6 cellular contexts compared by ENCODE assay signal in the genomic region with DNA sequence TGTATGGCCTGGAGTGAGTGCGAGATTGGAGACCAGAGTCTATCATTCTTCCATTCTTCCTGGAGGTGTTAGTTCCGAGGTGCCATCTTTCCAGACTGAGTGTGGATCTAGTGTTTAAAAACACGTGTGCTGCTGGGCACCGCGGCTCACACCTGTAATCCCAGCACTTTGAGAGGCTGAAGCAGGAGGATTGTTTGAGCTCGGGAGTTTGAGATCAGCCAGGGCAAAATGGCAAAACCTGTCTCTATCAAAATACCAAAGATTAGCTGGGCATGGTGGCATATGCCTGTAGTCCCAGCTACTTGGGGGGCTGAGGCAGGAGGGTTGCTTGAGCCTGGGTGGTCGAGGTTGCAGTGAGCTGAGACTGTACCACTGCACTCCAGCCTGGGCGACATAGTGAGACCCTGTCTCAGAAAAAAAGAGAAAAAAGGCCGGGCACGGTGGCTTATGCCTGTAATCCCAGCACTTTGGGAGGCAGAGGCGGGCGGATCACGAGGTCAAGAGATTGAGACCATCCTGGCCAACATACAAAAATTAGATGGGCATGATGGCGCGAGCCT.
DNase-seq lines count a peak whose midpoint lies in the region; TF ChIP-seq lines count a peak whose summit lies in the region.
"Not testable (repeated sequence)": the region's sequence is repeated elsewhere in the genome, so short reads cannot be mapped to it uniquely, and the experiment has no call there.

No MANE protein-coding gene starts in this region.

- not testable (repeated sequence) for H3K4me1 ChIP-seq in Peyer's patch, spleen
- peaks cover 16% of the 10 kb centered on the region for H3K4me1 ChIP-seq in endodermal cell (ENCODE audit: control insufficient read depth, insufficient read depth, low read length)

- peaks cover 10% of the 10 kb centered on the region for H3K27me3 Mint-ChIP-seq in endodermal cell (ENCODE audit: insufficient read depth)

- not testable (repeated sequence) for TF ChIP-seq CTCF in Peyer's patch (IDR thresholded peaks at IDR 0.05); endodermal cell (conservative IDR thresholded peaks at IDR 0.05); spleen (IDR thresholded peaks at IDR 0.05 in 8 of 11, conservative IDR thresholded peaks at IDR 0.05 in 3 of 11)

- not testable (repeated sequence) for H3K36me3 ChIP-seq in Peyer's patch; endodermal cell (ENCODE audit: control insufficient read depth, insufficient read depth, low read length); spleen

- peaks cover 24% of the 10 kb centered on the region for H3K4me1 Mint-ChIP-seq in endodermal cell

- not testable (repeated sequence) for H3K27ac ChIP-seq in Peyer's patch; endodermal cell (ENCODE audit: low read depth, low read length); spleen

- 93 to 98% methylated on average over 9 to 15 of the region's 15 CpGs for WGBS in endodermal cell (ENCODE audit: insufficient coverage in 1 of 2, insufficient read length in 1 of 2), 2 experiments
- WGBS in spleen, 5 donors = 88 to 94% (median 94%) methylated on average over 15 of the region's 15 CpGs

- DNase-seq in Peyer's patch = peak in 2 of 3 donors; percentile 3 to 23
- DNase-seq in activated effector memory CD4-positive, alpha-beta T cell treated with anti-CD3 and anti-CD28 coated beads, Interleukin-2, amount 50 U/mL, for 16 hours = peak; percentile 30
- DNase-seq in endodermal cell = peak; percentile 24
- DNase-seq in mesenteric fat pad (ENCODE audit: low spot score) = peak; percentile 64
- DNase-seq in posterior vena cava (ENCODE audit: low spot score) = peak; percentile 51
- DNase-seq in spleen = peak; percentile 22

- H3K4me3 ChIP-seq in Peyer's patch; endodermal cell (ENCODE audit: low read length); spleen: not testable (repeated sequence)

- not testable (repeated sequence) for H3K27ac Mint-ChIP-seq in endodermal cell

- H3K9me3 ChIP-seq in Peyer's patch; endodermal cell (ENCODE audit: control insufficient read depth, low read length); spleen: not testable (repeated sequence)

- intact Hi-C loops in posterior vena cava (cut with DNase I); spleen (cut with DNase I; ENCODE audit: low total_unique reads): not testable (repeated sequence)

- H3K9me3 Mint-ChIP-seq in endodermal cell = not testable (repeated sequence)

- not testable (repeated sequence) for H3K4me3 Mint-ChIP-seq in endodermal cell

- not testable (repeated sequence) for H3K9ac ChIP-seq in endodermal cell (ENCODE audit: extremely low read depth, low read length, poor library complexity, severe bottlenecking)

- not testable (repeated sequence) for H3K27me3 ChIP-seq in Peyer's patch; spleen (replicated peaks in 1 of 7)
- H3K27me3 ChIP-seq in endodermal cell (ENCODE audit: control insufficient read depth, insufficient read depth, low read length, poor library complexity, severe bottlenecking) = peaks cover 43% of the 10 kb centered on the region

- not testable (repeated sequence) for H3K36me3 Mint-ChIP-seq in endodermal cell (ENCODE audit: low read depth)

- not testable (repeated sequence) for TF ChIP-seq POLR2A in Peyer's patch (IDR thresholded peaks at IDR 0.05); spleen (IDR thresholded peaks at IDR 0.05)

Comparison
In these comparisons a context has a peak if more than half of its experiments do, and no peak if none do; other contexts are left out.
1. DNase-seq: peak in every context shown above with its lines; median percentile 64 in mesenteric fat pad; 51 in posterior vena cava; 30 in activated effector memory CD4-positive, alpha-beta T cell treated with anti-CD3 and anti-CD28 coated beads, Interleukin-2, amount 50 U/mL, for 16 hours; 24 in endodermal cell; 22 in spleen; 13 in Peyer's patch.